8 cellular contexts compared by ENCODE assay signal in genomic region chr1:27668808-27669723, GRCh38. TPM values are rescaled to one million over a fixed set of nuclear protein-coding genes. Genes with fewer than 3 reads are reported as not detected.
A peak's percentile ranks its signal among the peaks of the same experiment; 100 is the strongest.
DNase-seq lines count a peak whose midpoint lies in the region; ATAC-seq and TF ChIP-seq lines count a peak whose summit lies in the region.

No MANE protein-coding gene starts in this region.

- H3K36me3 ChIP-seq in kidney epithelial cell (ENCODE audit: control insufficient read depth, insufficient read depth, low read length), result no peaks in the 10 kb centered on the region

- H3K27me3 ChIP-seq in kidney epithelial cell (ENCODE audit: control insufficient read depth, insufficient read depth, low read length), result no peaks in the 10 kb centered on the region

- in situ Hi-C loops in T47D (cut with HindIII; ENCODE audit: low pct_unique_long_range_greater_than_20kb, low sequenced_read_pairs), result no loop called here

- H3K4me3 ChIP-seq in WI38 (ENCODE audit: low read depth, low read length), result peak overlapping the region; percentile 30
- H3K4me3 ChIP-seq in kidney epithelial cell (ENCODE audit: low read depth, low read length), result peak overlapping the region; percentile 33

- no peak for ATAC-seq in HG03460 (IDR thresholded peaks at IDR 0.05; ENCODE audit: unreplicated experiment)
- ATAC-seq in GM21526 (IDR thresholded peaks at IDR 0.05; ENCODE audit: low FRiP score, unreplicated experiment), result no peak

- TF ChIP-seq CTCF in GM12873 (IDR thresholded peaks at IDR 0.05; ENCODE audit: insufficient read depth, low read depth, low read length, missing control alignments) (peak; percentile 97), WI38 (IDR thresholded peaks at IDR 0.05; ENCODE audit: low read depth, low read length) (peak; percentile 47), kidney epithelial cell (IDR thresholded peaks at IDR 0.05; ENCODE audit: insufficient read depth, low read length, poor library complexity, severe bottlenecking) (peak; percentile 98)

- DNase-seq in NCI-H1417 (lab: John Stamatoyannopoulos, UW), result peak; percentile 67 to 81 (median 80)
- DNase-seq in T47D (ENCODE audit: low read depth in 1 of 2, low spot score in 1 of 2), result peak; percentile 72 to 73
- no peak for DNase-seq in kidney epithelial cell (ENCODE audit: low read depth)
- peak; percentile 57 to 91 for DNase-seq in stimulated activated CD4-positive, alpha-beta T cell treated with anti-CD3 and anti-CD28 coated beads, Interleukin-1b, Interleukin-23, amount 100 ng/mL, for 1 hour (ENCODE audit: low read depth in 2 of 2)

RNA-seq across cellular contexts. Expression of gene IFI6, which starts 2.9 kb away (rescaled TPM):
- total RNA-seq in kidney epithelial cell, result 42.1 and 53.9 TPM in 2 replicates

RNA-seq across cellular contexts. Expression of gene FGR, which starts 34.1 kb away (rescaled TPM):
- 0.41 TPM in 1 of 2 replicates, not detected in the other for total RNA-seq in kidney epithelial cell

RNA-seq across cellular contexts. Expression of gene FAM76A, which starts 56.7 kb away (rescaled TPM):
- 10.7 and 13.5 TPM in 2 replicates for total RNA-seq in kidney epithelial cell

Comparison
In these comparisons a context has a peak if more than half of its experiments do, and no peak if none do; other contexts are left out.
1. CTCF ChIP-seq: peak in every context shown above with its lines; median percentile 98 in kidney epithelial cell; 97 in GM12873; 47 in WI38.